1 cellular context compared by ENCODE assay signal in genomic region chr6:104956663-104957294, GRCh38.
TF ChIP-seq lines count a peak whose summit lies in the region.

TSS of gene LIN28B (plus strand) at chr6:104957107. CDS start at chr6:104957251, 144 bp downstream.

TF ChIP-seq in K562, 482 proteins besides CTCF, POLR2A, EP300 and RAD21 (continued from another document and continues in another):
- TF ChIP-seq BCLAF1 (IDR thresholded peaks at IDR 0.05; ENCODE audit: borderline replicate concordance in 1 of 2, control insufficient read depth in 1 of 2, low read depth in 2 of 2, low read length in 1 of 2) (0 out of 4 replicates have a peak, but pooled peaks of 1 of the 2 experiments have one; percentile 15), PYGO2 (tag; IDR thresholded peaks at IDR 0.05) (no peak), RAD51 (IDR thresholded peaks at IDR 0.05; ENCODE audit: borderline replicate concordance, low read depth) (peak; percentile 91), EHMT2 (IDR thresholded peaks at IDR 0.05) (no peak), MCM3 (IDR thresholded peaks at IDR 0.05) (no peak), BRD9 (IDR thresholded peaks at IDR 0.05; ENCODE audit: low read depth, partially characterized antibody) (peak; percentile 29), ZNF165 (CRISPR knock-in tag; IDR thresholded peaks at IDR 0.05; ENCODE audit: borderline replicate concordance) (no peak), MNT (conservative IDR thresholded peaks at IDR 0.05) (peak; percentile 18 to 62), ZNF41 (CRISPR knock-in tag; conservative IDR thresholded peaks at IDR 0.05) (no peak), USF1 (CRISPR knock-in tag; IDR thresholded peaks at IDR 0.05) (peak; percentile 83), ZNF512 (tag; IDR thresholded peaks at IDR 0.05) (peak; percentile 9; the same call in 1 of the 2 replicates), GABPB2 (CRISPR knock-in tag; conservative IDR thresholded peaks at IDR 0.05) (no peak), POLR2B (IDR thresholded peaks at IDR 0.05; ENCODE audit: low read depth, partially characterized antibody) (peak; percentile 38), EP400 (IDR thresholded peaks at IDR 0.05) (no peak), ZSCAN29 (IDR thresholded peaks at IDR 0.05) (no peak), PBX2 (CRISPR knock-in tag; IDR thresholded peaks at IDR 0.05; ENCODE audit: low read depth) (no peak), PBX2 (tag; conservative IDR thresholded peaks at IDR 0.05; ENCODE audit: low read depth) (peak; percentile 83), C11orf30 (IDR thresholded peaks at IDR 0.05; ENCODE audit: low read depth) (no peak), SUPT5H (IDR thresholded peaks at IDR 0.05) (peak; percentile 7; the same call in 1 of the 2 replicates), GMEB1 (CRISPR knock-in tag; IDR thresholded peaks at IDR 0.05) (no peak), ATF4 (CRISPR knock-in tag; IDR thresholded peaks at IDR 0.05) (no peak), POLR2AphosphoS5 (IDR thresholded peaks at IDR 0.05; ENCODE audit: control insufficient read depth, insufficient read depth, low read depth, low read length) (no peak; the same call in 1 of the 2 replicates), PKNOX1 (IDR thresholded peaks at IDR 0.05) (peak; percentile 84), ZNF316 (IDR thresholded peaks at IDR 0.05) (peak; percentile 39; the same call in 1 of the 2 replicates), NUFIP1 (IDR thresholded peaks at IDR 0.05; ENCODE audit: partially characterized antibody) (no peak), PHF8 (IDR thresholded peaks at IDR 0.05; ENCODE audit: borderline replicate concordance, low read length) (peak; percentile 45; the same call in 1 of the 2 replicates), PCBP2 (IDR thresholded peaks at IDR 0.05; ENCODE audit: low read depth, low read length, poor library complexity, severe bottlenecking) (peak; percentile 95), CBX5 (IDR thresholded peaks at IDR 0.05; ENCODE audit: borderline replicate concordance, low read depth) (no peak), GTF2E2 (tag; IDR thresholded peaks at IDR 0.05) (no peak), SNRNP70 (optimal IDR thresholded peaks at IDR 0.05; ENCODE audit: low read depth, low read length) (no peak), CAMTA2 (CRISPR knock-in tag; conservative IDR thresholded peaks at IDR 0.05) (no peak), RBFOX2 (IDR thresholded peaks at IDR 0.05; ENCODE audit: low read depth, low read length) (peak; percentile 71), SP2 (IDR thresholded peaks at IDR 0.05; ENCODE audit: extremely low read depth, low read depth, low read length, poor library complexity, severe bottlenecking) (no peak), AFF1 (IDR thresholded peaks at IDR 0.05; ENCODE audit: low read depth in 1 of 2, partially characterized antibody in 2 of 2) (peak in 1 of 2 experiments; percentile 38), LEF1 (IDR thresholded peaks at IDR 0.05) (peak; percentile 13; the same call in 1 of the 2 replicates), SMARCA4 (IDR thresholded peaks at IDR 0.05) (peak; percentile 42; the same call in 1 of the 2 replicates)
